9 cellular contexts compared by ENCODE assay signal in genomic region chr20:56628873-56629463, GRCh38. TPM values are rescaled to one million over a fixed set of nuclear protein-coding genes. Genes with fewer than 3 reads are reported as not detected.
DNase-seq lines count a peak whose midpoint lies in the region; ATAC-seq and TF ChIP-seq lines count a peak whose summit lies in the region.
"Had no signal": no experiment of that assay in that cellular context is flagged by ENCODE, and none has a peak within 500 bp of the region (broad histone marks: within the 10 kb centered on the region; RNA-seq: fewer than 3 reads in every experiment).

TSS of gene TFAP2C (plus strand) at chr20:56629306. CDS start at chr20:56629545, 239 bp downstream.

- no peaks in the 10 kb centered on the region for H3K36me3 Mint-ChIP-seq in activated T-cell treated with anti-CD3 and anti-CD28 coated beads, Interleukin-2, amount 50 U/mL, for 72 hours (ENCODE audit: insufficient read depth in 2 of 2)
- no peaks in the 10 kb centered on the region for H3K36me3 Mint-ChIP-seq in progenitor cell of endocrine pancreas (ENCODE audit: insufficient read depth)

- in situ Hi-C loops in KBM-7 (cut with MboI; ENCODE audit: low pct_unique_long_range_greater_than_20kb, low sequenced_read_pairs): no loop called here

- peaks cover 70% of the 10 kb centered on the region for H3K27me3 Mint-ChIP-seq in activated T-cell treated with anti-CD3 and anti-CD28 coated beads, Interleukin-2, amount 50 U/mL, for 72 hours (ENCODE audit: low read depth)
- H3K27me3 Mint-ChIP-seq in progenitor cell of endocrine pancreas: peaks cover 82% of the 10 kb centered on the region

- peaks cover 5% of the 10 kb centered on the region for H3K4me1 Mint-ChIP-seq in activated T-cell treated with anti-CD3 and anti-CD28 coated beads, Interleukin-2, amount 50 U/mL, for 72 hours (ENCODE audit: low read depth)
- H3K4me1 Mint-ChIP-seq in progenitor cell of endocrine pancreas (ENCODE audit: low read depth): peaks cover 5% of the 10 kb centered on the region

- peak; percentile 73 for DNase-seq in DMS79 treated with DMSO at 0.1 percent for 48 hours (lab: John Stamatoyannopoulos, UW)
- DNase-seq in KBM-7: peak; percentile 25
- DNase-seq in activated T-cell treated with anti-CD3 and anti-CD28 coated beads, Interleukin-2, amount 50 U/mL, for 72 hours: peak; percentile 59 to 61
- peak; percentile 75 for DNase-seq in germinal center (ENCODE audit: low spot score)
- DNase-seq in progenitor cell of endocrine pancreas (ENCODE audit: low spot score, unreplicated experiment): peak; percentile 28
- no peak for DNase-seq in NCI-H510A (lab: John Stamatoyannopoulos, UW)

- no peaks in the 10 kb centered on the region for H3K9me3 Mint-ChIP-seq in activated T-cell treated with anti-CD3 and anti-CD28 coated beads, Interleukin-2, amount 50 U/mL, for 72 hours
- H3K9me3 Mint-ChIP-seq in progenitor cell of endocrine pancreas (ENCODE audit: low read depth): no peaks in the 10 kb centered on the region

- TF ChIP-seq CTCF in progenitor cell of endocrine pancreas (IDR thresholded peaks at IDR 0.05; ENCODE audit: unreplicated experiment): no peak

- no peak within 1 kb of the TSS for H3K27ac Mint-ChIP-seq in activated T-cell treated with anti-CD3 and anti-CD28 coated beads, Interleukin-2, amount 50 U/mL, for 72 hours
- H3K27ac Mint-ChIP-seq in progenitor cell of endocrine pancreas: peak within 1 kb of the TSS; percentile 71

- H3K4me3 Mint-ChIP-seq in activated T-cell treated with anti-CD3 and anti-CD28 coated beads, Interleukin-2, amount 50 U/mL, for 72 hours: peak within 1 kb of the TSS; percentile 61 to 75
- peak within 1 kb of the TSS; percentile 68 for H3K4me3 Mint-ChIP-seq in progenitor cell of endocrine pancreas (ENCODE audit: low read depth)

- ATAC-seq in activated T-cell treated with anti-CD3 and anti-CD28 coated beads, Interleukin-2, amount 50 U/mL, for 72 hours (replicated peaks in 1 of 2): peak; percentile 78 to 84
- no peak for ATAC-seq in GM19463 (IDR thresholded peaks at IDR 0.05; ENCODE audit: unreplicated experiment)
- no peak for ATAC-seq in GM21447 (IDR thresholded peaks at IDR 0.05; ENCODE audit: unreplicated experiment)

RNA-seq across cellular contexts. Expression of gene TFAP2C, which starts in this region (rescaled TPM):
- under 1 TPM in 1 of 2 donors, not detected in 1; 0.07 TPM for total RNA-seq in activated T-cell treated with anti-CD3 and anti-CD28 coated beads, Interleukin-2, amount 50 U/mL, for 72 hours
- 0.50 and 0.80 TPM in 2 replicates for total RNA-seq in progenitor cell of endocrine pancreas
- total RNA-seq: T-helper 1 cell treated with Interleukin-12 subunit alpha and Interleukin-12 subunit beta and Interleukin-4 antibody, amounts not matched to agents 30 ng/mL and 1 ng/mL, for 36 hours had no signal

Comparison
In these comparisons a context has a peak if more than half of its experiments do, and no peak if none do; other contexts are left out.
1. Peak in DNase-seq and ATAC-seq in activated T-cell treated with anti-CD3 and anti-CD28 coated beads, Interleukin-2, amount 50 U/mL, for 72 hours; RNA of the gene not detected or under 1 TPM.
2. Peak in DNase-seq in progenitor cell of endocrine pancreas; RNA of the gene not detected or under 1 TPM.